ENCODE assay signal across 32 cellular contexts in the genomic region with DNA sequence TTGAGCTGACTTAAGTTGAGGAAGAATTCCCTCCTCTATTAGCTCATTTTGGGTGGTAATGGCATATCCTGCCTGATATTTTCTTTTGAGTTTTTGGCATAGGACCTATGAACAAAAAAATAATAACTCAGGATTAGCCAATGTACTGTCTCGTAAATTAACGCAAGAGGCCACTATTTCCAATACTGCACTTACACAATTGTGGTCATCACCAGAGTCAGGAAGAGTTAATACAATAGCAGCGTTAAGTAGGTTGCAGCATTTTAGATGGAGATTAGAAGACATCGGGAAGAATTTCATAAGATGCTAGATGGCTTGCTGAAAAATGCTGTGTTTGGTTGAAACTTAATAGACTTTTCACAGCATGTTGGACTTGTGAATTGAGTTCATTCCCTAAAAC. TPM values are rescaled to one million over a fixed set of nuclear protein-coding genes. Genes with fewer than 3 reads are reported as not detected.
"Had no signal": no experiment of that assay in that cellular context is flagged by ENCODE, and none has a peak within 500 bp of the region (broad histone marks: within the 10 kb centered on the region; RNA-seq: fewer than 3 reads in every experiment).

No MANE protein-coding gene starts in this region.

- H3K36me3 ChIP-seq: left ventricle myocardium inferior, right atrium auricular region, right lobe of liver, tibial nerve, uterus had no signal

- DNase-seq: left ventricle myocardium inferior; midbrain; mucosa of descending colon; naive thymus-derived CD4-positive, alpha-beta T cell; nucleus accumbens; right lobe of liver; stimulated activated CD4-positive, alpha-beta T cell treated with anti-CD3 and anti-CD28 coated beads, Interleukin-1b, Interleukin-23, amount 100 ng/mL, for 48 hours; stimulated activated CD4-positive, alpha-beta T cell treated with anti-CD3 and anti-CD28 coated beads, Interleukin-2, amount 100 ng/mL, for 48 hours; stimulated activated CD4-positive, alpha-beta T cell treated with anti-CD3 and anti-CD28 coated beads, Interleukin-4, amount 100 ng/mL, for 4 hours; stimulated activated CD8-positive, alpha-beta memory T cell treated with anti-CD3 and anti-CD28 coated beads, Interleukin-4, amount 100 ng/mL, for 48 hours; stimulated activated naive CD4-positive, alpha-beta T cell treated with Interleukin-2 at 50 U/mL for 16 hours; stimulated activated naive CD8-positive, alpha-beta T cell treated with anti-CD3 and anti-CD28 coated beads, Interleukin-15, amount 100 ng/mL, for 72 hours; substantia nigra; uterus had no signal

- H3K9me3 ChIP-seq: left ventricle myocardium inferior, mucosa of descending colon, right atrium auricular region, right lobe of liver, tibial nerve, uterus had no signal

- ATAC-seq: mucosa of descending colon; naive thymus-derived CD4-positive, alpha-beta T cell; natural killer cell treated with Interleukin-12 subunit alpha and Interleukin-12 subunit beta and Interleukin-15 and Interleukin-18, amount 100 ng/mL, for 72 hours; right lobe of liver; stimulated activated memory B cell treated with anti-CD40 and anti-IgM and Interleukin-4, amounts not matched to agents 10 μg/mL and 1 μg/mL and 100 μg/mL, for 72 hours; stimulated activated naive CD8-positive, alpha-beta T cell treated with anti-CD3 and anti-CD28 coated beads, Interleukin-15, amount 100 ng/mL, for 72 hours had no signal

- H3K4me3 ChIP-seq: left ventricle myocardium inferior, mucosa of descending colon, right atrium auricular region, right lobe of liver, smooth muscle cell, tibial nerve, uterus had no signal

- H3K4me1 ChIP-seq: right atrium auricular region, right lobe of liver, tibial nerve, uterus had no signal

- H3K4me2 ChIP-seq: smooth muscle cell had no signal

- H3K27me3 ChIP-seq: right atrium auricular region, right lobe of liver, tibial nerve, uterus had no signal

- H3K27ac ChIP-seq: left ventricle myocardium inferior, right atrium auricular region, right lobe of liver, tibial nerve, uterus had no signal

RNA-seq across cellular contexts. Expression of gene ANTXRL, which starts 36.4 kb away (rescaled TPM):
- total RNA-seq: kidney epithelial cell; left ventricle myocardium inferior; lower leg skin; lung microvascular endothelial cell; mesenteric fat pad; mucosa of descending colon; myocyte; natural killer cell treated with Interleukin-12 subunit alpha and Interleukin-12 subunit beta and Interleukin-15 and Interleukin-18, amount 100 ng/mL, for 72 hours; osteocyte; progenitor cell of endocrine pancreas; pulmonary artery endothelial cell; renal cortical epithelial cell; right atrium auricular region; right lobe of liver; skeletal muscle tissue; smooth muscle cell; temporal lobe; tibial nerve; ureter had no signal
- polyA plus RNA-seq: naive thymus-derived CD4-positive, alpha-beta T cell; neural cell; smooth muscle cell had no signal

RNA-seq across cellular contexts. Expression of gene ANXA8L1, which starts 52.4 kb away (rescaled TPM):
- total RNA-seq: left ventricle myocardium inferior; lung microvascular endothelial cell; mesenteric fat pad; mucosa of descending colon; myocyte; natural killer cell treated with Interleukin-12 subunit alpha and Interleukin-12 subunit beta and Interleukin-15 and Interleukin-18, amount 100 ng/mL, for 72 hours; osteocyte; progenitor cell of endocrine pancreas; pulmonary artery endothelial cell; renal cortical epithelial cell; temporal lobe had no signal
- polyA plus RNA-seq: naive thymus-derived CD4-positive, alpha-beta T cell; neural cell had no signal
